In genomic region chr2:156339110-156339847, GRCh38 we compare ENCODE assay signal across 11 cellular contexts. TPM values are rescaled to one million over a fixed set of nuclear protein-coding genes. Genes with fewer than 3 reads are reported as not detected.
DNase-seq lines count a peak whose midpoint lies in the region; ATAC-seq lines count a peak whose summit lies in the region.
"Had no signal": no experiment of that assay in that cellular context is flagged by ENCODE, and none has a peak within 500 bp of the region (broad histone marks: within the 10 kb centered on the region; RNA-seq: fewer than 3 reads in every experiment).

No MANE protein-coding gene starts in this region.

- H3K4me3 ChIP-seq in HAP-1, result no peak overlapping the region

- H3K4me1 Mint-ChIP-seq in activated T-helper 1 cell treated with anti-CD3 and anti-CD28 coated beads, Interleukin-12 subunit alpha, Interleukin-12 subunit beta, Interleukin-2, Interleukin-4 antibody, amounts not matched to agents 30 ng/mL and 10 ng/mL and 1 ng/mL, durations not matched to agents 14 hours and 24 hours and 36 hours (ENCODE audit: low read depth), result peaks cover 70% of the 10 kb centered on the region

- H3K9me3 ChIP-seq in HAP-1, result no peaks in the 10 kb centered on the region

- peak overlapping the region; percentile 50 for H3K27ac Mint-ChIP-seq in activated T-helper 1 cell treated with anti-CD3 and anti-CD28 coated beads, Interleukin-12 subunit alpha, Interleukin-12 subunit beta, Interleukin-2, Interleukin-4 antibody, amounts not matched to agents 30 ng/mL and 10 ng/mL and 1 ng/mL, durations not matched to agents 14 hours and 24 hours and 36 hours
- H3K27ac Mint-ChIP-seq: activated naive CD8-positive, alpha-beta T cell treated with anti-CD3 and anti-CD28 coated beads, Interleukin-2, amount 10 ng/mL, durations not matched to agents 7 days and 5 days; nephron progenitor cell had no signal

- peak overlapping the region; percentile 96 for H3K4me3 Mint-ChIP-seq in activated T-helper 1 cell treated with anti-CD3 and anti-CD28 coated beads, Interleukin-12 subunit alpha, Interleukin-12 subunit beta, Interleukin-2, Interleukin-4 antibody, amounts not matched to agents 30 ng/mL and 10 ng/mL and 1 ng/mL, durations not matched to agents 14 hours and 24 hours and 36 hours
- H3K4me3 Mint-ChIP-seq: nephron progenitor cell had no signal

- H3K27me3 Mint-ChIP-seq in activated T-helper 1 cell treated with anti-CD3 and anti-CD28 coated beads, Interleukin-12 subunit alpha, Interleukin-12 subunit beta, Interleukin-2, Interleukin-4 antibody, amounts not matched to agents 30 ng/mL and 10 ng/mL and 1 ng/mL, durations not matched to agents 14 hours and 24 hours and 36 hours (ENCODE audit: insufficient read depth), result peaks cover 3% of the 10 kb centered on the region
- H3K27me3 Mint-ChIP-seq: activated naive CD8-positive, alpha-beta T cell treated with anti-CD3 and anti-CD28 coated beads, Interleukin-2, amount 10 ng/mL, durations not matched to agents 7 days and 5 days had no signal

- DNase-seq in COLO668 (lab: John Stamatoyannopoulos, UW; ENCODE audit: unreplicated experiment), result peak; percentile 24
- peak; percentile 56 to 68 for DNase-seq in HAP-1 (ENCODE audit: low spot score in 2 of 2)
- DNase-seq in activated T-helper 1 cell treated with anti-CD3 and anti-CD28 coated beads, Interleukin-12 subunit alpha, Interleukin-12 subunit beta, Interleukin-2, Interleukin-4 antibody, amounts not matched to agents 30 ng/mL and 10 ng/mL and 1 ng/mL, durations not matched to agents 14 hours and 24 hours and 36 hours (ENCODE audit: low spot score), result no peak
- DNase-seq in midbrain (lab: John Stamatoyannopoulos, UW), result peak; percentile 48
- DNase-seq in AML-193 (lab: John Stamatoyannopoulos, UW), result no peak
- DNase-seq: activated naive CD8-positive, alpha-beta T cell treated with anti-CD3 and anti-CD28 coated beads, Interleukin-2, amount 10 ng/mL, durations not matched to agents 7 days and 5 days; nephron progenitor cell; Right ventricle myocardium superior had no signal

- intact Hi-C loops in activated T-helper 1 cell treated with anti-CD3 and anti-CD28 coated beads, Interleukin-12 subunit alpha, Interleukin-12 subunit beta, Interleukin-2, Interleukin-4 antibody, amounts not matched to agents 30 ng/mL and 10 ng/mL and 1 ng/mL, durations not matched to agents 14 hours and 24 hours and 36 hours (cut with micrococcal nuclease), result loop anchor here (10.0 kb wide), 1 partner anchor 1286 kb away; the partner anchor contains the start of gene ACVR1C

- ATAC-seq in HG02623 (IDR thresholded peaks at IDR 0.05; ENCODE audit: unreplicated experiment) (no peak), GM21381 (IDR thresholded peaks at IDR 0.05; ENCODE audit: unreplicated experiment) (no peak), HG02571 (IDR thresholded peaks at IDR 0.05; ENCODE audit: unreplicated experiment) (no peak)

- no peaks in the 10 kb centered on the region for H3K27me3 ChIP-seq in HAP-1 (ENCODE audit: low read depth)

- H3K36me3 ChIP-seq in HAP-1 (replicated peaks), result no peaks in the 10 kb centered on the region

- H3K4me1 ChIP-seq in HAP-1, result peaks cover 62% of the 10 kb centered on the region

- in situ Hi-C loops in HAP-1 (cut with MboI; ENCODE audit: low sequenced_read_pairs), result loop anchor here (5.0 to 25.0 kb wide), 3 partner anchors 58 to 548 kb away; no protein-coding TSS in a partner anchor

- peaks cover 4% of the 10 kb centered on the region for H3K36me3 Mint-ChIP-seq in activated T-helper 1 cell treated with anti-CD3 and anti-CD28 coated beads, Interleukin-12 subunit alpha, Interleukin-12 subunit beta, Interleukin-2, Interleukin-4 antibody, amounts not matched to agents 30 ng/mL and 10 ng/mL and 1 ng/mL, durations not matched to agents 14 hours and 24 hours and 36 hours (ENCODE audit: low read depth)
- H3K36me3 Mint-ChIP-seq: activated naive CD8-positive, alpha-beta T cell treated with anti-CD3 and anti-CD28 coated beads, Interleukin-2, amount 10 ng/mL, durations not matched to agents 7 days and 5 days had no signal

- no peaks in the 10 kb centered on the region for H3K9me3 Mint-ChIP-seq in activated T-helper 1 cell treated with anti-CD3 and anti-CD28 coated beads, Interleukin-12 subunit alpha, Interleukin-12 subunit beta, Interleukin-2, Interleukin-4 antibody, amounts not matched to agents 30 ng/mL and 10 ng/mL and 1 ng/mL, durations not matched to agents 14 hours and 24 hours and 36 hours
- H3K9me3 Mint-ChIP-seq: activated naive CD8-positive, alpha-beta T cell treated with anti-CD3 and anti-CD28 coated beads, Interleukin-2, amount 10 ng/mL, durations not matched to agents 7 days and 5 days; nephron progenitor cell had no signal

RNA-seq across cellular contexts. Expression of gene NR4A2, which starts 6.8 kb away (rescaled TPM):
- total RNA-seq in activated T-helper 1 cell treated with anti-CD3 and anti-CD28 coated beads, Interleukin-12 subunit alpha, Interleukin-12 subunit beta, Interleukin-2, Interleukin-4 antibody, amounts not matched to agents 30 ng/mL and 10 ng/mL and 1 ng/mL, durations not matched to agents 14 hours and 24 hours and 36 hours, result 20.5 and 21.9 TPM in 2 replicates

Comparison
In these comparisons a context has a peak if more than half of its experiments do, and no peak if none do; other contexts are left out.
1. DNase-seq: peak in COLO668 (single experiment), HAP-1 (2 of 2) and midbrain (single experiment); none in activated T-helper 1 cell treated with anti-CD3 and anti-CD28 coated beads, Interleukin-12 subunit alpha, Interleukin-12 subunit beta, Interleukin-2, Interleukin-4 antibody, amounts not matched to agents 30 ng/mL and 10 ng/mL and 1 ng/mL, durations not matched to agents 14 hours and 24 hours and 36 hours (single experiment) and AML-193 (0 of 2).